ENCODE assay signal across 8 cellular contexts in genomic region chr14:39432619-39433451, GRCh38. TPM values are rescaled to one million over a fixed set of nuclear protein-coding genes. Genes with fewer than 3 reads are reported as not detected.
A peak's percentile ranks its signal among the peaks of the same experiment; 100 is the strongest.
DNase-seq lines count a peak whose midpoint lies in the region; ATAC-seq lines count a peak whose summit lies in the region.

No MANE protein-coding gene starts in this region.

- peak overlapping the region; percentile 92 to 100 (median 100) for H3K27ac Mint-ChIP-seq in CD8-positive, alpha-beta memory T cell
- peak overlapping the region; percentile 90 for H3K27ac Mint-ChIP-seq in activated CD4-positive, alpha-beta memory T cell treated with anti-CD3 and anti-CD28 coated beads, Interleukin-2, amount 10 ng/mL, durations not matched to agents 7 days and 5 days

- H3K9me3 ChIP-seq in CD8-positive, alpha-beta memory T cell (ENCODE audit: low read length), result no peaks in the 10 kb centered on the region
- no peaks in the 10 kb centered on the region for H3K9me3 ChIP-seq in effector memory CD4-positive, alpha-beta T cell (ENCODE audit: control insufficient read depth, low read length)

- peaks cover 36% of the 10 kb centered on the region for H3K4me1 ChIP-seq in CD8-positive, alpha-beta memory T cell (ENCODE audit: insufficient read depth, low read length)
- peaks cover 27% of the 10 kb centered on the region for H3K4me1 ChIP-seq in effector memory CD4-positive, alpha-beta T cell (ENCODE audit: control insufficient read depth, insufficient read depth, low read length, poor library complexity, severe bottlenecking)

- H3K9me3 Mint-ChIP-seq in CD8-positive, alpha-beta memory T cell, result no peaks in the 10 kb centered on the region
- H3K9me3 Mint-ChIP-seq in activated CD4-positive, alpha-beta memory T cell treated with anti-CD3 and anti-CD28 coated beads, Interleukin-2, amount 10 ng/mL, durations not matched to agents 7 days and 5 days, result no peaks in the 10 kb centered on the region

- ATAC-seq in GM19351 (IDR thresholded peaks at IDR 0.05; ENCODE audit: unreplicated experiment), result peak; percentile 59
- peak; percentile 67 for ATAC-seq in HG03460 (IDR thresholded peaks at IDR 0.05; ENCODE audit: unreplicated experiment)

- peaks cover 0 to 23% (median 1%) of the 10 kb centered on the region in 3 donors for H3K36me3 Mint-ChIP-seq in CD8-positive, alpha-beta memory T cell
- H3K36me3 Mint-ChIP-seq in activated CD4-positive, alpha-beta memory T cell treated with anti-CD3 and anti-CD28 coated beads, Interleukin-2, amount 10 ng/mL, durations not matched to agents 7 days and 5 days (ENCODE audit: low read depth), result peaks cover 6% of the 10 kb centered on the region

- peak overlapping the region; percentile 92 to 100 (median 100) for H3K4me3 Mint-ChIP-seq in CD8-positive, alpha-beta memory T cell
- peak overlapping the region; percentile 89 for H3K4me3 Mint-ChIP-seq in activated CD4-positive, alpha-beta memory T cell treated with anti-CD3 and anti-CD28 coated beads, Interleukin-2, amount 10 ng/mL, durations not matched to agents 7 days and 5 days

- peak in 4 of 5 donors; percentile 70 to 85 (median 81) for DNase-seq in CD8-positive, alpha-beta memory T cell
- peak; percentile 77 for DNase-seq in NCI-H510A (lab: John Stamatoyannopoulos, UW)
- peak; percentile 81 for DNase-seq in activated CD4-positive, alpha-beta memory T cell treated with anti-CD3 and anti-CD28 coated beads, Interleukin-2, amount 10 ng/mL, durations not matched to agents 7 days and 5 days
- peak; percentile 68 to 78 (median 72) for DNase-seq in effector memory CD4-positive, alpha-beta T cell
- peak; percentile 90 for DNase-seq in medulla oblongata (ENCODE audit: extremely low spot score)
- DNase-seq in stimulated activated CD8-positive, alpha-beta memory T cell treated with anti-CD3 and anti-CD28 coated beads, Interleukin-15, amount 100 ng/mL, for 24 hours (ENCODE audit: low read depth), result peak; percentile 51

- no peaks in the 10 kb centered on the region for H3K27me3 Mint-ChIP-seq in CD8-positive, alpha-beta memory T cell
- H3K27me3 Mint-ChIP-seq in activated CD4-positive, alpha-beta memory T cell treated with anti-CD3 and anti-CD28 coated beads, Interleukin-2, amount 10 ng/mL, durations not matched to agents 7 days and 5 days, result no peaks in the 10 kb centered on the region

- H3K27me3 ChIP-seq in CD8-positive, alpha-beta memory T cell (ENCODE audit: insufficient read depth, low read length, poor library complexity, severe bottlenecking), result no peaks in the 10 kb centered on the region
- H3K27me3 ChIP-seq in effector memory CD4-positive, alpha-beta T cell (replicated peaks; ENCODE audit: control insufficient read depth, insufficient read depth, low read length, poor library complexity, severe bottlenecking), result no peaks in the 10 kb centered on the region

- peaks cover 32 to 44% (median 44%) of the 10 kb centered on the region in 3 donors for H3K4me1 Mint-ChIP-seq in CD8-positive, alpha-beta memory T cell
- peaks cover 36% of the 10 kb centered on the region for H3K4me1 Mint-ChIP-seq in activated CD4-positive, alpha-beta memory T cell treated with anti-CD3 and anti-CD28 coated beads, Interleukin-2, amount 10 ng/mL, durations not matched to agents 7 days and 5 days

- H3K27ac ChIP-seq in CD8-positive, alpha-beta memory T cell (ENCODE audit: low read depth, low read length), result peak overlapping the region; percentile 84
- peak overlapping the region; percentile 100 for H3K27ac ChIP-seq in effector memory CD4-positive, alpha-beta T cell (ENCODE audit: insufficient read depth, low read length, poor library complexity, severe bottlenecking)

- POLR2A ChIA-PET in CD8-positive, alpha-beta memory T cell (lab: Charles Lee), result interaction anchor here (1.0 to 3.1 kb wide), 8 partner anchors 43 to 331 kb away, joined by 4 to 55 read pairs (median 18); partner anchors contain the start of genes GEMIN2, PNN, SEC23A and TRAPPC6B
- POLR2A ChIA-PET in activated CD4-positive, alpha-beta memory T cell treated with anti-CD3 and anti-CD28 coated beads, Interleukin-2, amount 10 ng/mL, durations not matched to agents 7 days and 5 days (lab: Charles Lee), result interaction anchor here (0.6 to 4.9 kb wide), 24 partner anchors 8 to 342 kb away, joined by 3 to 76 read pairs (median 6); partner anchors contain the start of genes GEMIN2, PNN, SEC23A and TRAPPC6B

- CTCF ChIA-PET in CD8-positive, alpha-beta memory T cell (lab: Charles Lee), result interaction anchor here (1.0 to 2.9 kb wide), 6 partner anchors 9 to 319 kb away, joined by 3 to 9 read pairs (median 4); partner anchors contain the start of gene GEMIN2
- CTCF ChIA-PET in activated CD4-positive, alpha-beta memory T cell treated with anti-CD3 and anti-CD28 coated beads, Interleukin-2, amount 10 ng/mL, durations not matched to agents 7 days and 5 days (lab: Charles Lee), result interaction anchor here (1.2 to 4.4 kb wide), 5 partner anchors 16 to 330 kb away, joined by 3 to 45 read pairs (median 7); partner anchors contain the start of genes GEMIN2, SEC23A and TRAPPC6B

- peak overlapping the region; percentile 90 for H3K4me3 ChIP-seq in CD8-positive, alpha-beta memory T cell (ENCODE audit: low read length)
- H3K4me3 ChIP-seq in effector memory CD4-positive, alpha-beta T cell (ENCODE audit: insufficient read depth, low read depth, low read length, poor library complexity, severe bottlenecking), result peak overlapping the region; percentile 80

- H3K36me3 ChIP-seq in CD8-positive, alpha-beta memory T cell (ENCODE audit: insufficient read depth, low read length), result no peaks in the 10 kb centered on the region
- no peaks in the 10 kb centered on the region for H3K36me3 ChIP-seq in effector memory CD4-positive, alpha-beta T cell (ENCODE audit: control insufficient read depth, insufficient read depth, low read length)

RNA-seq across cellular contexts. Expression of gene FBXO33, which starts 0.6 kb away (rescaled TPM):
- 10 to 100 TPM; 19.4 to 20.1 TPM for total RNA-seq in CD8-positive, alpha-beta memory T cell
- polyA plus RNA-seq in CD8-positive, alpha-beta memory T cell, result 15.3 TPM
- 10 to 100 TPM; 23.1 to 24.8 TPM for total RNA-seq in activated CD4-positive, alpha-beta memory T cell treated with anti-CD3 and anti-CD28 coated beads, Interleukin-2, amount 10 ng/mL, durations not matched to agents 7 days and 5 days

Comparison
In these comparisons a context has a peak if more than half of its experiments do, and no peak if none do; other contexts are left out.
1. Peak in every context shown above with its lines: DNase-seq, ATAC-seq, H3K4me3 ChIP-seq and H3K27ac ChIP-seq.